15 cellular contexts compared by ENCODE assay signal in genomic region chr12:99605-100004, GRCh38. TPM values are rescaled to one million over a fixed set of nuclear protein-coding genes. Genes with fewer than 3 reads are reported as not detected.
DNase-seq lines count a peak whose midpoint lies in the region; ATAC-seq and TF ChIP-seq lines count a peak whose summit lies in the region.
"Had no signal": no experiment of that assay in that cellular context is flagged by ENCODE, and none has a peak within 500 bp of the region (broad histone marks: within the 10 kb centered on the region; RNA-seq: fewer than 3 reads in every experiment).

No MANE protein-coding gene starts in this region.

- no peak overlapping the region for H3K4me3 Mint-ChIP-seq in activated CD8-positive, alpha-beta T cell treated with anti-CD3 and anti-CD28 coated beads, Interleukin-2, amount 10 ng/mL, durations not matched to agents 7 days and 5 days

- peaks cover 7% of the 10 kb centered on the region; the same call in 1 of the 2 replicates for H3K4me1 ChIP-seq in HEK293 (ENCODE audit: control insufficient read depth, insufficient read depth, low read length)
- peaks cover 13% of the 10 kb centered on the region for H3K4me1 ChIP-seq in mesendoderm (ENCODE audit: control insufficient read depth, low read depth, low read length)
- H3K4me1 ChIP-seq: adrenal gland, SJSA1, upper lobe of left lung had no signal

- no peak overlapping the region for H2AK5ac ChIP-seq in mesendoderm (ENCODE audit: low read length)

- WGBS in mesendoderm (ENCODE audit: extremely low coverage, insufficient coverage, low lambda C conversion rate): no CpG with 5 or more reads among the region's 13 CpGs

- H3K4me1 Mint-ChIP-seq in activated CD8-positive, alpha-beta T cell treated with anti-CD3 and anti-CD28 coated beads, Interleukin-2, amount 10 ng/mL, durations not matched to agents 7 days and 5 days (ENCODE audit: low read depth): peaks cover 7% of the 10 kb centered on the region

- no peaks in the 10 kb centered on the region for H3K79me1 ChIP-seq in mesendoderm (ENCODE audit: low read length)

- no peak overlapping the region for H2BK5ac ChIP-seq in mesendoderm (ENCODE audit: low read length)

- H4K5ac ChIP-seq in mesendoderm (ENCODE audit: low read length): no peak overlapping the region

- H3K27ac Mint-ChIP-seq in activated CD8-positive, alpha-beta T cell treated with anti-CD3 and anti-CD28 coated beads, Interleukin-2, amount 10 ng/mL, durations not matched to agents 7 days and 5 days: no peak overlapping the region

- CTCF ChIA-PET in AG04449 (lab: Yijun Ruan, JAX): no interaction called here
- CTCF ChIA-PET in HEK293 (lab: Yijun Ruan, JAX): interaction anchor here (0.6 kb wide), 1 partner anchor 50 kb away, joined by 4 read pairs; no protein-coding TSS in a partner anchor
- CTCF ChIA-PET in activated CD8-positive, alpha-beta T cell treated with anti-CD3 and anti-CD28 coated beads, Interleukin-2, amount 10 ng/mL, durations not matched to agents 7 days and 5 days (lab: Charles Lee): no interaction called here

- H3K27me3 Mint-ChIP-seq in activated CD8-positive, alpha-beta T cell treated with anti-CD3 and anti-CD28 coated beads, Interleukin-2, amount 10 ng/mL, durations not matched to agents 7 days and 5 days (ENCODE audit: low read depth): peaks cover 8% of the 10 kb centered on the region

- no peak overlapping the region for H2BK120ac ChIP-seq in mesendoderm (ENCODE audit: low read depth, low read length)

- H3K36me3 ChIP-seq in HEK293 (ENCODE audit: control insufficient read depth in 2 of 2, insufficient read depth in 1 of 2, low read length in 2 of 2) (no peaks in the 10 kb centered on the region), mesendoderm (ENCODE audit: control insufficient read depth, insufficient read depth, low read length) (no peaks in the 10 kb centered on the region)
- H3K36me3 ChIP-seq: adrenal gland, ovary, SJSA1, upper lobe of left lung had no signal

- TF ChIP-seq CTCF in AG04449 (IDR thresholded peaks at IDR 0.05; ENCODE audit: insufficient read depth, low read length, missing control alignments) (no peak), HEK293 (tag by site-specific recombination; IDR thresholded peaks at IDR 0.05) (no peak)

- no peak for DNase-seq in AG04449 (ENCODE audit: low read depth, low spot score)
- DNase-seq in dedifferentiated amniotic fluid mesenchymal stem cell (ENCODE audit: extremely low spot score): peak; percentile 22
- peak; percentile 53 for DNase-seq in mesendoderm
- no peak for DNase-seq in activated CD8-positive, alpha-beta T cell treated with anti-CD3 and anti-CD28 coated beads, Interleukin-2, amount 10 ng/mL, durations not matched to agents 7 days and 5 days
- no peak for DNase-seq in SKM-1 (lab: John Stamatoyannopoulos, UW; ENCODE audit: unreplicated experiment)
- DNase-seq: adrenal gland, DND-41, KG1, NCI-H82, ovary, upper lobe of left lung had no signal

- H3K23ac ChIP-seq in mesendoderm (ENCODE audit: low read length): no peak overlapping the region

- peak overlapping the region; percentile 17 for H3K9ac ChIP-seq in mesendoderm (ENCODE audit: low read length)

- no peaks in the 10 kb centered on the region for H3K36me3 Mint-ChIP-seq in activated CD8-positive, alpha-beta T cell treated with anti-CD3 and anti-CD28 coated beads, Interleukin-2, amount 10 ng/mL, durations not matched to agents 7 days and 5 days (ENCODE audit: low read depth)

- no peaks in the 10 kb centered on the region for H3K27me3 ChIP-seq in mesendoderm (ENCODE audit: insufficient read depth, low read length, poor library complexity)
- H3K27me3 ChIP-seq: adrenal gland, ovary, upper lobe of left lung had no signal

- H3K4me3 ChIP-seq in AG04449 (ENCODE audit: low read depth, low read length) (peak overlapping the region; percentile 8; the same call in 1 of the 2 replicates), HEK293 (ENCODE audit: low read depth, low read length) (no peak overlapping the region), mesendoderm (ENCODE audit: low read length) (no peak overlapping the region)
- H3K4me3 ChIP-seq: adrenal gland, ovary, SJSA1, upper lobe of left lung had no signal

- no peak overlapping the region for H3K18ac ChIP-seq in mesendoderm (ENCODE audit: low read length)

- H4K8ac ChIP-seq in mesendoderm (ENCODE audit: low read depth, low read length): no peak overlapping the region

- no peaks in the 10 kb centered on the region for H3K9me3 ChIP-seq in HEK293 (ENCODE audit: control insufficient read depth, insufficient read depth, low read depth, low read length)
- H3K9me3 ChIP-seq: adrenal gland, ovary, SJSA1, upper lobe of left lung had no signal

- H3K9me3 Mint-ChIP-seq in activated CD8-positive, alpha-beta T cell treated with anti-CD3 and anti-CD28 coated beads, Interleukin-2, amount 10 ng/mL, durations not matched to agents 7 days and 5 days (ENCODE audit: insufficient read depth): peaks cover 4% of the 10 kb centered on the region

- no peak overlapping the region for H2BK15ac ChIP-seq in mesendoderm (replicated peaks; ENCODE audit: low read depth)

- H3K27ac ChIP-seq in HEK293 (ENCODE audit: extremely low read depth, low read depth, low read length): no peak overlapping the region
- H3K27ac ChIP-seq in mesendoderm (ENCODE audit: low read depth, low read length): no peak overlapping the region
- H3K27ac ChIP-seq: adrenal gland, ovary, SJSA1, upper lobe of left lung had no signal

- H3K4me2 ChIP-seq in mesendoderm (ENCODE audit: low read length): peak overlapping the region; percentile 9

- peak overlapping the region; percentile 71 for H3K56ac ChIP-seq in mesendoderm (ENCODE audit: low read length)

- POLR2A ChIA-PET in AG04449 (lab: Yijun Ruan, JAX): no interaction called here
- POLR2A ChIA-PET in HEK293 (lab: Yijun Ruan, JAX): no interaction called here
- POLR2A ChIA-PET in activated CD8-positive, alpha-beta T cell treated with anti-CD3 and anti-CD28 coated beads, Interleukin-2, amount 10 ng/mL, durations not matched to agents 7 days and 5 days (lab: Charles Lee): no interaction called here

- no peak for ATAC-seq in activated CD8-positive, alpha-beta T cell treated with anti-CD3 and anti-CD28 coated beads, Interleukin-2, amount 10 ng/mL, durations not matched to agents 7 days and 5 days
- no peak for ATAC-seq in HG03175 (IDR thresholded peaks at IDR 0.05; ENCODE audit: unreplicated experiment)
- ATAC-seq in GM21367 (IDR thresholded peaks at IDR 0.05; ENCODE audit: unreplicated experiment): no peak

- no peaks in the 10 kb centered on the region for H3K79me2 ChIP-seq in mesendoderm (ENCODE audit: control insufficient read depth, insufficient read depth, low read length)

- no peak overlapping the region for H3K4ac ChIP-seq in mesendoderm (ENCODE audit: low read depth, low read length)

TF ChIP-seq in HEK293, 187 proteins besides CTCF, POLR2A, EP300 and RAD21:
- TF ChIP-seq ZNF366 (tag by site-specific recombination; conservative IDR thresholded peaks at IDR 0.05): peak; percentile 59
- no peak for TF ChIP-seq ZNF341 (tag by site-specific recombination; IDR thresholded peaks at IDR 0.05; ENCODE audit: low read depth)
- TF ChIP-seq ZBTB17 (tag by site-specific recombination; IDR thresholded peaks at IDR 0.05): peak; percentile 48
- TF ChIP-seq, protein P1, sequence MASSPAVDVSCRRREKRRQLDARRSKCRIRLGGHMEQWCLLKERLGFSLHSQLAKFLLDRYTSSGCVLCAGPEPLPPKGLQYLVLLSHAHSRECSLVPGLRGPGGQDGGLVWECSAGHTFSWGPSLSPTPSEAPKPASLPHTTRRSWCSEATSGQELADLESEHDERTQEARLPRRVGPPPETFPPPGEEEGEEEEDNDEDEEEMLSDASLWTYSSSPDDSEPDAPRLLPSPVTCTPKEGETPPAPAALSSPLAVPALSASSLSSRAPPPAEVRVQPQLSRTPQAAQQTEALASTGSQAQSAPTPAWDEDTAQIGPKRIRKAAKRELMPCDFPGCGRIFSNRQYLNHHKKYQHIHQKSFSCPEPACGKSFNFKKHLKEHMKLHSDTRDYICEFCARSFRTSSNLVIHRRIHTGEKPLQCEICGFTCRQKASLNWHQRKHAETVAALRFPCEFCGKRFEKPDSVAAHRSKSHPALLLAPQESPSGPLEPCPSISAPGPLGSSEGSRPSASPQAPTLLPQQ (tag by site-specific recombination; IDR thresholded peaks at IDR 0.05): no peak
- 0 out of 2 replicates have a peak, but pooled peaks have one; percentile 12 for TF ChIP-seq PATZ1 (tag by site-specific recombination; IDR thresholded peaks at IDR 0.05)
- TF ChIP-seq ZNF596 (tag by site-specific recombination; IDR thresholded peaks at IDR 0.05): 0 out of 2 replicates have a peak, but pooled peaks have one; percentile 4
- TF ChIP-seq PRDM1 (tag by site-specific recombination; IDR thresholded peaks at IDR 0.05): peak; percentile 87

RNA-seq across cellular contexts. Expression of gene IQSEC3, which starts 33.0 kb away (rescaled TPM):
- 1.6 TPM for polyA plus RNA-seq in mesendoderm (2013, experiment 1 of 2)
- 1.5 TPM for polyA plus RNA-seq in mesendoderm (2013, experiment 2 of 2)
- 1 to 10 TPM; 1.7 to 2.6 TPM for total RNA-seq in activated CD8-positive, alpha-beta T cell treated with anti-CD3 and anti-CD28 coated beads, Interleukin-2, amount 10 ng/mL, durations not matched to agents 7 days and 5 days
- total RNA-seq: SJSA1 had no signal

Comparison
In these comparisons a context has a peak if more than half of its experiments do, and no peak if none do; other contexts are left out.
1. DNase-seq: peak in dedifferentiated amniotic fluid mesenchymal stem cell (single experiment) and mesendoderm (single experiment); none in AG04449 (single experiment), activated CD8-positive, alpha-beta T cell treated with anti-CD3 and anti-CD28 coated beads, Interleukin-2, amount 10 ng/mL, durations not matched to agents 7 days and 5 days (single experiment) and SKM-1 (single experiment).